ENCODE assay signal across 25 cellular contexts in genomic region chr2:130849896-130850787, GRCh38.
"Had no signal": no experiment of that assay in that cellular context is flagged by ENCODE, and none has a peak within 500 bp of the region (broad histone marks: within the 10 kb centered on the region; RNA-seq: fewer than 3 reads in every experiment).

No MANE protein-coding gene starts in this region.

- ATAC-seq: activated CD8-positive, alpha-beta T cell treated with anti-CD3 and anti-CD28 coated beads for 36 hours had no signal

- H3K36me3 Mint-ChIP-seq: activated naive CD8-positive, alpha-beta T cell treated with anti-CD3 and anti-CD28 coated beads, Interleukin-2, amount 10 ng/mL, durations not matched to agents 7 days and 5 days; brain had no signal

- H3K27me3 Mint-ChIP-seq: activated CD8-positive, alpha-beta T cell treated with anti-CD3 and anti-CD28 coated beads for 36 hours; activated naive CD8-positive, alpha-beta T cell treated with anti-CD3 and anti-CD28 coated beads, Interleukin-2, amount 10 ng/mL, durations not matched to agents 7 days and 5 days; brain had no signal

- H3K9me3 Mint-ChIP-seq: activated CD8-positive, alpha-beta T cell treated with anti-CD3 and anti-CD28 coated beads for 36 hours; activated naive CD8-positive, alpha-beta T cell treated with anti-CD3 and anti-CD28 coated beads, Interleukin-2, amount 10 ng/mL, durations not matched to agents 7 days and 5 days; activated T-helper 2 cell treated with anti-CD3 and anti-CD28 coated beads, Interferon-gamma antibody, Interleukin-2, Interleukin-4, amounts not matched to agents 10 μg/mL and 5 μg/mL and 100 μg/mL, durations not matched to agents 14 hours and 24 hours and 36 hours; nephron progenitor cell had no signal

- H3K4me3 Mint-ChIP-seq: activated CD8-positive, alpha-beta T cell treated with anti-CD3 and anti-CD28 coated beads for 36 hours; activated naive CD8-positive, alpha-beta T cell treated with anti-CD3 and anti-CD28 coated beads, Interleukin-2, amount 10 ng/mL, durations not matched to agents 7 days and 5 days; brain; nephron progenitor cell had no signal

- H3K9me3 ChIP-seq: prostate gland, right atrium auricular region, stomach, vagina had no signal

- H3K27ac ChIP-seq: coronary artery, prostate gland, right atrium auricular region, stomach, vagina had no signal

- FAIRE-seq: endometrium had no signal

- H3K4me1 ChIP-seq: prostate gland, right atrium auricular region, stomach had no signal

- DNase-seq: activated CD4-positive, alpha-beta T cell treated with anti-CD3 and anti-CD28 coated beads for 48 hours; activated CD8-positive, alpha-beta T cell treated with anti-CD3 and anti-CD28 coated beads for 36 hours; activated naive CD4-positive, alpha-beta T cell treated with Interleukin-2 at 50 U/mL for 16 hours; activated naive CD8-positive, alpha-beta T cell treated with anti-CD3 and anti-CD28 coated beads, Interleukin-2, amount 10 ng/mL, durations not matched to agents 7 days and 5 days; activated T-cell treated with anti-CD3 and anti-CD28 coated beads, Interleukin-2, amount 50 U/mL, for 1 hour; central memory CD4-positive, alpha-beta T cell; erythroblast; foreskin melanocyte; glutamatergic neuron; islet precursor cell; midbrain; nephron progenitor cell; stimulated activated CD4-positive, alpha-beta T cell treated with anti-CD3 and anti-CD28 coated beads, Interleukin-15, amount 100 ng/mL, for 24 hours; stimulated activated CD4-positive, alpha-beta T cell treated with anti-CD3 and anti-CD28 coated beads, Interleukin-2, amount 100 ng/mL, for 48 hours; stomach; T-helper 2 cell; trophoblast cell had no signal

- H3K4me3 ChIP-seq: coronary artery, prostate gland, right atrium auricular region, skin epidermis, stomach, vagina had no signal

- H3K27ac Mint-ChIP-seq: activated CD8-positive, alpha-beta T cell treated with anti-CD3 and anti-CD28 coated beads for 36 hours; activated naive CD8-positive, alpha-beta T cell treated with anti-CD3 and anti-CD28 coated beads, Interleukin-2, amount 10 ng/mL, durations not matched to agents 7 days and 5 days; activated T-helper 2 cell treated with anti-CD3 and anti-CD28 coated beads, Interferon-gamma antibody, Interleukin-2, Interleukin-4, amounts not matched to agents 10 μg/mL and 5 μg/mL and 100 μg/mL, durations not matched to agents 14 hours and 24 hours and 36 hours; nephron progenitor cell had no signal

- H3K36me3 ChIP-seq: prostate gland, right atrium auricular region, stomach, vagina had no signal

- H3K27me3 ChIP-seq: right atrium auricular region, stomach, vagina had no signal
